In genomic region chr9:129493002-129493713, GRCh38 we compare ENCODE assay signal across 11 cellular contexts.
DNase-seq lines count a peak whose midpoint lies in the region; ATAC-seq and TF ChIP-seq lines count a peak whose summit lies in the region.
"Had no signal": no experiment of that assay in that cellular context is flagged by ENCODE, and none has a peak within 500 bp of the region (broad histone marks: within the 10 kb centered on the region; RNA-seq: fewer than 3 reads in every experiment).

No MANE protein-coding gene starts in this region.

- H3K4me3 ChIP-seq in adipocyte (ENCODE audit: low read length) (no peak overlapping the region), liver (ENCODE audit: low read depth in 1 of 3, low read length in 3 of 3) (no peak overlapping the region), upper lobe of right lung (no peak overlapping the region)

- H3K9me3 ChIP-seq in adipocyte (ENCODE audit: control insufficient read depth, low read length) (no peaks in the 10 kb centered on the region), liver (ENCODE audit: control insufficient read depth in 4 of 4, low read length in 3 of 4) (no peaks in the 10 kb centered on the region), upper lobe of right lung (no peaks in the 10 kb centered on the region)

- ATAC-seq in upper lobe of right lung: no peak

- peaks cover 50% of the 10 kb centered on the region for H3K4me1 Mint-ChIP-seq in activated CD4-positive, alpha-beta T cell treated with anti-CD3 and anti-CD28 coated beads, Interleukin-2, amount 10 ng/mL, durations not matched to agents 24 days and 14 days

- no peaks in the 10 kb centered on the region for H3K27me3 ChIP-seq in adipocyte (replicated peaks; ENCODE audit: control insufficient read depth, insufficient read depth, low read length)
- no peaks in the 10 kb centered on the region for H3K27me3 ChIP-seq in liver (ENCODE audit: control insufficient read depth in 4 of 4, insufficient read depth in 4 of 4, low read length in 3 of 4)
- H3K27me3 ChIP-seq in upper lobe of right lung: no peaks in the 10 kb centered on the region

- peak overlapping the region; percentile 30 for H3K9ac ChIP-seq in adipocyte (ENCODE audit: low read length)
- H3K9ac ChIP-seq in liver (ENCODE audit: low read depth in 1 of 2, low read length in 2 of 2): peak overlapping the region in 1 of 2 donors; percentile 23

- peaks cover 49% of the 10 kb centered on the region for H3K36me3 Mint-ChIP-seq in activated CD4-positive, alpha-beta T cell treated with anti-CD3 and anti-CD28 coated beads, Interleukin-2, amount 10 ng/mL, durations not matched to agents 24 days and 14 days (ENCODE audit: low read depth)

- H3K36me3 ChIP-seq in adipocyte (ENCODE audit: control insufficient read depth, insufficient read depth, low read length, severe bottlenecking) (peaks cover 10% of the 10 kb centered on the region), liver (ENCODE audit: control insufficient read depth in 4 of 4, insufficient read depth in 3 of 4, low read depth in 1 of 4, low read length in 3 of 4) (peaks cover 0 to 2% (median 0%) of the 10 kb centered on the region in 4 donors), upper lobe of right lung (peaks cover 9% of the 10 kb centered on the region)

- intact Hi-C loops in activated CD4-positive, alpha-beta T cell treated with anti-CD3 and anti-CD28 coated beads, Interleukin-2, amount 10 ng/mL, durations not matched to agents 24 days and 14 days (cut with micrococcal nuclease): no loop called here
- intact Hi-C loops in upper lobe of right lung (cut with DNase I): loop anchor here (10.0 kb wide), 1 partner anchor 308 kb away; no protein-coding TSS in a partner anchor

- H3K4me3 Mint-ChIP-seq in activated CD4-positive, alpha-beta T cell treated with anti-CD3 and anti-CD28 coated beads, Interleukin-2, amount 10 ng/mL, durations not matched to agents 24 days and 14 days: peak overlapping the region; percentile 24

- TF ChIP-seq CTCF in liver (IDR thresholded peaks at IDR 0.05; ENCODE audit: low read depth, low read length, missing input control): no peak
- TF ChIP-seq CTCF in upper lobe of right lung (IDR thresholded peaks at IDR 0.05): no peak

- no peaks in the 10 kb centered on the region for H3K9me3 Mint-ChIP-seq in activated CD4-positive, alpha-beta T cell treated with anti-CD3 and anti-CD28 coated beads, Interleukin-2, amount 10 ng/mL, durations not matched to agents 24 days and 14 days

- WGBS in liver: 91% methylated on average over 9 of the region's 9 CpGs

- DNase-seq in activated CD4-positive, alpha-beta T cell treated with anti-CD3 and anti-CD28 coated beads, Interleukin-2, amount 10 ng/mL, durations not matched to agents 24 days and 14 days: no peak
- no peak for DNase-seq in activated CD4-positive, alpha-beta T cell treated with anti-CD3 and anti-CD28 coated beads for 4 hours
- DNase-seq in adipocyte (ENCODE audit: low read depth): no peak
- no peak for DNase-seq in upper lobe of right lung
- DNase-seq in pons (ENCODE audit: low spot score): no peak
- no peak for DNase-seq in NCI-H187 (lab: John Stamatoyannopoulos, UW)
- DNase-seq: activated CD8-positive, alpha-beta memory T cell treated with anti-CD3 and anti-CD28 coated beads for 24 hours; NCI-H146; stimulated activated CD4-positive, alpha-beta T cell treated with anti-CD3 and anti-CD28 coated beads, Interleukin-15, amount 100 ng/mL, for 24 hours had no signal

- H3K27me3 Mint-ChIP-seq in activated CD4-positive, alpha-beta T cell treated with anti-CD3 and anti-CD28 coated beads, Interleukin-2, amount 10 ng/mL, durations not matched to agents 24 days and 14 days: no peaks in the 10 kb centered on the region

- H3K27ac ChIP-seq in liver (ENCODE audit: low read depth in 1 of 2, low read length in 2 of 2) (peak overlapping the region; percentile 67 to 71), temporal lobe (ENCODE audit: low read depth, low read length) (peak overlapping the region; percentile 9), upper lobe of right lung (no peak overlapping the region)

- H3K27ac Mint-ChIP-seq in activated CD4-positive, alpha-beta T cell treated with anti-CD3 and anti-CD28 coated beads, Interleukin-2, amount 10 ng/mL, durations not matched to agents 24 days and 14 days: peak overlapping the region; percentile 47

- peak in 1 of 2 donors; percentile 19 for TF ChIP-seq RAD21 in liver (IDR thresholded peaks at IDR 0.05)

- H3K4me1 ChIP-seq in adipocyte (ENCODE audit: control insufficient read depth, insufficient read depth, low read length) (peaks cover 53% of the 10 kb centered on the region), liver (ENCODE audit: control insufficient read depth in 4 of 4, insufficient read depth in 4 of 4, low read length in 3 of 4) (peaks cover 9 to 46% (median 25%) of the 10 kb centered on the region in 4 donors), upper lobe of right lung (peaks cover 56% of the 10 kb centered on the region)

TF ChIP-seq in liver, 16 proteins besides CTCF, POLR2A, EP300 and RAD21:
- TF ChIP-seq REST (IDR thresholded peaks at IDR 0.05) (no peak), HNF4G (IDR thresholded peaks at IDR 0.05) (no peak), JUND (IDR thresholded peaks at IDR 0.05) (no peak), ZBTB33 (IDR thresholded peaks at IDR 0.05) (no peak), FOXA1 (IDR thresholded peaks at IDR 0.05) (no peak)
TF ChIP-seq in liver: peak in this region for 0.
